Comparison of ENCODE assay signal across 8 cellular contexts in genomic region chr11:66855574-66856495, GRCh38. TPM values are rescaled to one million over a fixed set of nuclear protein-coding genes. Genes with fewer than 3 reads are reported as not detected.
DNase-seq lines count a peak whose midpoint lies in the region; ATAC-seq and TF ChIP-seq lines count a peak whose summit lies in the region.

No MANE protein-coding gene starts in this region.

- peaks cover 15% of the 10 kb centered on the region; the same call in 1 of the 2 replicates for H3K9me1 ChIP-seq in IMR-90 (ENCODE audit: insufficient read depth, low read length)

- H3K4me3 Mint-ChIP-seq in nephron, result peak overlapping the region; percentile 92 to 95 (median 94)

- CTCF ChIA-PET in IMR-90 (lab: Yijun Ruan, JAX), result no interaction called here

- H2BK15ac ChIP-seq in IMR-90 (ENCODE audit: low read depth, low read length), result peak overlapping the region; percentile 17; the same call in 1 of the 3 replicates

- H3K79me1 ChIP-seq in IMR-90 (ENCODE audit: low read depth in 1 of 2, low read length in 2 of 2), result peaks cover 3 to 30% of the 10 kb centered on the region in 2 experiments; a peak in 2 of 4 replicates

- H3K4me1 ChIP-seq in IMR-90 (ENCODE audit: control insufficient read depth, insufficient read depth, low read length) (peaks cover 4% of the 10 kb centered on the region), stomach (peaks cover 7 to 41% (median 16%) of the 10 kb centered on the region in 4 donors)

- peak overlapping the region; percentile 99 for H3K14ac ChIP-seq in IMR-90 (replicated peaks; ENCODE audit: low read depth, low read length)

- H3K4me3 ChIP-seq in IMR-90 (ENCODE audit: insufficient read depth, low read depth, low read length) (peak overlapping the region; percentile 57), fibroblast of the aortic adventitia (ENCODE audit: low read depth, low read length) (peak overlapping the region; percentile 81), stomach (peak overlapping the region; percentile 65 to 82 (median 72))

- H3K23ac ChIP-seq in IMR-90 (ENCODE audit: low read depth, low read length), result peak overlapping the region; percentile 94

- H3K27me3 ChIP-seq in IMR-90 (ENCODE audit: control insufficient read depth, insufficient read depth, low read length) (no peaks in the 10 kb centered on the region), stomach (no peaks in the 10 kb centered on the region)

- BruUV-seq in IMR-90 (replicated peaks; lab: Mats Ljungman, UMichigan), result no TSS peak

- H4K5ac ChIP-seq in IMR-90 (ENCODE audit: low read depth, low read length), result peak overlapping the region; percentile 98

- H2BK5ac ChIP-seq in IMR-90 (ENCODE audit: low read depth, low read length, poor library complexity, severe bottlenecking), result peak overlapping the region; percentile 80

- TF ChIP-seq POLR2A in IMR-90 (IDR thresholded peaks at IDR 0.05; ENCODE audit: low read depth, low read length) (peak; percentile 78), stomach (IDR thresholded peaks at IDR 0.05) (peak in 1 of 4 donors; percentile 70)

- H2BK20ac ChIP-seq in IMR-90 (ENCODE audit: low read depth, low read length), result peak overlapping the region; percentile 31

- H3K4me1 Mint-ChIP-seq in nephron, result peaks cover 10% of the 10 kb centered on the region

- H3K18ac ChIP-seq in IMR-90 (ENCODE audit: low read depth, low read length), result peak overlapping the region; percentile 86

- H3K27ac ChIP-seq in IMR-90 (ENCODE audit: insufficient read depth, low read length) (peak overlapping the region; percentile 78), stomach (peak overlapping the region; percentile 83 to 96 (median 92))

- ATAC-seq in GM21447 (IDR thresholded peaks at IDR 0.05; ENCODE audit: unreplicated experiment) (peak; percentile 71), IMR-90 (ENCODE audit: low read depth) (peak; percentile 95)

- H3K9me3 ChIP-seq in IMR-90 (ENCODE audit: control insufficient read depth, insufficient read depth, low read length), result no peaks in the 10 kb centered on the region
- H3K9me3 ChIP-seq in stomach, result no peaks in the 10 kb centered on the region

- peak overlapping the region; percentile 90 for H2AK5ac ChIP-seq in IMR-90 (ENCODE audit: low read depth, low read length)

- intact Hi-C loops in IMR-90 (cut with micrococcal nuclease) (loop anchor here (1.0 to 5.0 kb wide), 3 partner anchors 116 to 215 kb away; no protein-coding TSS in a partner anchor), stomach (cut with DNase I; ENCODE audit: low total_unique reads) (no loop called here)

- in situ Hi-C loops in IMR-90 (cut with MboI; ENCODE audit: low sequenced_read_pairs), result no loop called here

- H4K8ac ChIP-seq in IMR-90 (ENCODE audit: low read depth in 2 of 2, low read length in 2 of 2), result peak overlapping the region; percentile 96 to 99

- H2BK120ac ChIP-seq in IMR-90 (ENCODE audit: low read depth, low read length), result peak overlapping the region; percentile 89

- peak overlapping the region; percentile 100 for H3K4ac ChIP-seq in IMR-90 (ENCODE audit: low read depth, low read length)

- peak; percentile 49 for DNase-seq in DMS 273 treated with DMSO at 0.1 percent for 48 hours (lab: John Stamatoyannopoulos, UW)
- DNase-seq in IMR-90, result peak; percentile 84
- DNase-seq in OCI-M1 (lab: John Stamatoyannopoulos, UW), result peak; percentile 95
- DNase-seq in activated effector memory CD4-positive, alpha-beta T cell treated with Interleukin-2 at 50 U/mL for 16 hours, result peak; percentile 78
- peak; percentile 82 for DNase-seq in fibroblast of the aortic adventitia (ENCODE audit: low read depth)
- peak; percentile 94 for DNase-seq in stomach

- peaks cover 4% of the 10 kb centered on the region; the same call in 1 of the 2 replicates for H4K20me1 ChIP-seq in IMR-90 (ENCODE audit: insufficient read depth, low read length)

- POLR2A ChIA-PET in IMR-90 (lab: Charles Lee; ENCODE audit: unreplicated experiment), result interaction anchor here (0.6 kb wide), 2 partner anchors 338 to 536 kb away, joined by 3 to 5 read pairs; partner anchors contain the start of gene RAD9A

- H4K91ac ChIP-seq in IMR-90 (ENCODE audit: insufficient read depth, low read depth, low read length), result peak overlapping the region; percentile 99

- H3K9ac ChIP-seq in IMR-90 (ENCODE audit: low read depth, low read length), result peak overlapping the region; percentile 87

- H3K4me2 ChIP-seq in IMR-90 (ENCODE audit: low read depth, low read length), result peak overlapping the region; percentile 96

- 0% methylated on average over 2 of the region's 51 CpGs; no CpG with 5 or more reads in 1 of the 2 experiments for WGBS in IMR-90 (ENCODE audit: extremely low coverage in 2 of 2, insufficient read length in 1 of 2), 2 experiments
- 3 to 10% (median 5%) methylated on average over 9 to 51 of the region's 51 CpGs for WGBS in stomach, 5 donors

- H3K27ac Mint-ChIP-seq in nephron, result peak overlapping the region; percentile 55 to 93 (median 87)

- no peak for TF ChIP-seq RAD21 in IMR-90 (IDR thresholded peaks at IDR 0.05; ENCODE audit: low read length)

- TF ChIP-seq EP300 in stomach (IDR thresholded peaks at IDR 0.05), result no peak

- no peaks in the 10 kb centered on the region for H3K9me3 Mint-ChIP-seq in nephron

- dilution Hi-C loops in IMR-90 (cut with HindIII; ENCODE audit: low sequenced_read_pairs, unreplicated experiment), result no loop called here

- H3K56ac ChIP-seq in IMR-90 (ENCODE audit: extremely low read depth, insufficient read depth, low read length), result peak overlapping the region; percentile 82

- no peaks in the 10 kb centered on the region for H3K27me3 Mint-ChIP-seq in nephron (ENCODE audit: low read depth)

- peak overlapping the region; percentile 93 for H2AFZ ChIP-seq in IMR-90 (replicated peaks; ENCODE audit: low read length, poor library complexity)

- H3K36me3 Mint-ChIP-seq in nephron (ENCODE audit: low read depth), result no peaks in the 10 kb centered on the region

- peaks cover 16% of the 10 kb centered on the region; the same call in 1 of the 2 replicates for H3K36me3 ChIP-seq in IMR-90 (ENCODE audit: control insufficient read depth, insufficient read depth, low read length)
- H3K36me3 ChIP-seq in stomach, result peaks cover 0 to 27% (median 12%) of the 10 kb centered on the region in 4 donors

- 0 out of 2 replicates have a peak, but pooled peaks have one; percentile 4 for TF ChIP-seq CTCF in IMR-90 (conservative IDR thresholded peaks at IDR 0.05; ENCODE audit: low read depth, low read length)
- TF ChIP-seq CTCF in fibroblast of the aortic adventitia (IDR thresholded peaks at IDR 0.05; ENCODE audit: insufficient read depth, low read length), result no peak
- no peak for TF ChIP-seq CTCF in nephron (IDR thresholded peaks at IDR 0.05; ENCODE audit: unreplicated experiment in 3 of 3)
- no peak for TF ChIP-seq CTCF in stomach (IDR thresholded peaks at IDR 0.05)

- H2AK9ac ChIP-seq in IMR-90 (replicated peaks; ENCODE audit: low read depth, low read length, poor library complexity), result peak overlapping the region; percentile 97

TF ChIP-seq in IMR-90, 13 proteins besides CTCF, POLR2A, EP300 and RAD21:
- TF ChIP-seq MAZ (IDR thresholded peaks at IDR 0.05; ENCODE audit: borderline replicate concordance, low read depth, low read length) (peak; percentile 97; the same call in 1 of the 2 replicates), MXI1 (IDR thresholded peaks at IDR 0.05; ENCODE audit: borderline replicate concordance, low read depth, low read length) (peak; percentile 32; the same call in 1 of the 2 replicates), CEBPB (IDR thresholded peaks at IDR 0.05; ENCODE audit: low read depth, low read length) (no peak)

RNA-seq across cellular contexts. Expression of gene LRFN4, which starts 1.0 kb away (rescaled TPM):
- total RNA-seq in IMR-90 (2012; rRNA removed) (6.1 and 7.8 TPM in 2 replicates), fibroblast of the aortic adventitia (ENCODE audit: low replicate concordance) (5.9 and 25.8 TPM in 2 replicates), stomach (10 to 100 TPM in 4 of 5 donors, 1 to 10 TPM in 1; 7.3 to 37.9 (median 19.2) TPM)
- polyA plus RNA-seq in IMR-90 (2012; rRNA removed) (18.9 and 24.9 TPM in 2 replicates), stomach (10 to 100 TPM in 1 of 3 donors, 1 to 10 TPM in 2; 2.1 to 12.7 (median 7.9) TPM)
- polyA plus RNA-seq in IMR-90 (2012; cell fraction: cytosol; rRNA removed), result 13.7 and 28.5 TPM in 2 replicates
- polyA plus RNA-seq in IMR-90 (2012; cell fraction: nucleus; rRNA removed; ENCODE audit: low replicate concordance), result 33.5 and 98.4 TPM in 2 replicates

RNA-seq across cellular contexts. Expression of gene RCE1, which starts 12.6 kb away (rescaled TPM):
- total RNA-seq in IMR-90 (2012; rRNA removed), result 5.6 and 6.6 TPM in 2 replicates
- 19.4 and 21.1 TPM in 2 replicates for polyA plus RNA-seq in IMR-90 (2012; rRNA removed)
- 14.3 and 24.4 TPM in 2 replicates for polyA plus RNA-seq in IMR-90 (2012; cell fraction: cytosol; rRNA removed)
- 41.3 and 99.0 TPM in 2 replicates for polyA plus RNA-seq in IMR-90 (2012; cell fraction: nucleus; rRNA removed; ENCODE audit: low replicate concordance)
- 5.3 and 10.7 TPM in 2 replicates for total RNA-seq in fibroblast of the aortic adventitia (ENCODE audit: low replicate concordance)
- total RNA-seq in stomach, result 100 to 1,000 TPM in 1 of 5 donors, 10 to 100 TPM in 2, 1 to 10 TPM in 1, under 1 TPM in 1; 0.58 to 124 (median 19.4) TPM
- polyA plus RNA-seq in stomach, result 10 to 100 TPM in 2 of 3 donors, 1 to 10 TPM in 1; 9.7 to 22.5 (median 10.1) TPM

Comparison
In these comparisons a context has a peak if more than half of its experiments do, and no peak if none do; other contexts are left out.
1. Peak in every context shown above with its lines: DNase-seq, ATAC-seq, H3K4me3 ChIP-seq and H3K27ac ChIP-seq.